Comparison of ENCODE assay signal across 8 cellular contexts in the genomic region with DNA sequence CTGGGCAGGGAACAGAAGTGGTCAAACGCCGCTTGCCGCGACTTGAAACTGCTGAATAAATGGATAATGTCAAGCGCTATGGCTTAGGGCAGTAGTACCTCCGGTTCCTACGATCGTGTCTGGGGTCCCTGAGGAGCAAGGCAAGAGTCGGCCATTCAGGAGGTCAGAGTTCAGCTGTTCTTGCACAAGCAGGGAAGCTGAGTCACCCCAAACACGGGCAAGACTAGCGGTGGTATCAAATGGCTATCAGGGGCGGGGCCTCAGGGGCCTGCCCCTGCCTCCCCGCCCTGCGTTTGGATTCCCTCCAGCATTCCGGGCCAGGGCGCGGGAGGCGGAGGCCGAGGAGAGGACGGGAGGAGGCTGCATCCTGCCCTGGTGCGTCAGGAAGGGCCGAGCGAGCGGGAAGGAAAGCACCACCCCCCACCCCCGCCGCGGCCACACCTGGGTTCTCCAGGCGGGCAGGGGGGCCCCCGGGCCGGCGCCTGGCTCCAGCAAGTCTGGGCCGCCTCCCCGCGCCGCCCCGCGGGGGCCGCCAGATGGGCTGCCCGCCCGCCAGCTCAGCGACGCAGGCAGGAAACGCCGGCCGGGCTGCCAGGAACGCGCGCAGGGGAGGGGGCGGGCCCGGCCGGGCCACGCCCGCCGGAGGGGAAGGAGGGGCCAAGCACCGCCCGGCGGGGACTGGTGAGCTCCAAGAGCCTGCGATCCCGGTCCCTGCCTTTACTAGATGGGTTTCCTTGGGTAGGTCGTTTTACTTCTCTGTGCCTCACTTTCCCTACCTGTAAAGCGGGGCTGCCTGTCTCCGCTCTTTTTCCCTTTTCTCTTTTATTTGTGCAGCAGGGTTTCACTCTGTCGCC. TPM values are rescaled to one million over a fixed set of nuclear protein-coding genes. Genes with fewer than 3 reads are reported as not detected.
A peak's percentile ranks its signal among the peaks of the same experiment; 100 is the strongest.
DNase-seq lines count a peak whose midpoint lies in the region; ATAC-seq and TF ChIP-seq lines count a peak whose summit lies in the region.

No MANE protein-coding gene starts in this region.

- intact Hi-C loops in ascending aorta (cut with DNase I) = loop anchor here (1.0 kb wide), 3 partner anchors 12 to 31 kb away; no protein-coding TSS in a partner anchor
- intact Hi-C loops in aorta (cut with DNase I) = loop anchor here in 1 of 2 donors (2.0 kb wide), 1 partner anchor 32 kb away; a partner anchor contains a TSS

- WGBS in aorta, 2 donors = 1% methylated on average over 49 to 63 of the region's 63 CpGs

- peak; percentile 94 to 97 for DNase-seq in NCI-H187 (lab: John Stamatoyannopoulos, UW)
- peak; percentile 71 to 90 (median 79) for DNase-seq in T-helper 2 cell
- peak; percentile 90 to 99 for DNase-seq in ascending aorta (ENCODE audit: low spot score in 2 of 2)
- peak; percentile 93 for DNase-seq in hepatic stellate cell (ENCODE audit: low spot score)
- DNase-seq in aorta = peak; percentile 97 to 98

- no peaks in the 10 kb centered on the region for H3K27me3 ChIP-seq in ascending aorta
- H3K27me3 ChIP-seq in rectal smooth muscle tissue (ENCODE audit: control insufficient read depth, insufficient read depth, low read length) = no peaks in the 10 kb centered on the region
- no peaks in the 10 kb centered on the region for H3K27me3 ChIP-seq in aorta (ENCODE audit: control insufficient read depth in 1 of 2, insufficient read depth in 2 of 2, low read length in 1 of 2)

- peak overlapping the region; percentile 57 to 68 for H3K4me3 ChIP-seq in ascending aorta
- H3K4me3 ChIP-seq in rectal smooth muscle tissue (ENCODE audit: low read length) = peak overlapping the region; percentile 72
- H3K4me3 ChIP-seq in aorta (ENCODE audit: low read length in 2 of 2) = peak overlapping the region in 1 of 2 donors; percentile 22

- H3K36me3 ChIP-seq in ascending aorta (peaks cover 0 to 4% of the 10 kb centered on the region in 2 donors), rectal smooth muscle tissue (ENCODE audit: control insufficient read depth, insufficient read depth, low read length) (no peaks in the 10 kb centered on the region), aorta (ENCODE audit: control insufficient read depth in 1 of 2, insufficient read depth in 2 of 2, low read length in 1 of 2) (no peaks in the 10 kb centered on the region)

- peak overlapping the region; percentile 70 for H3K9ac ChIP-seq in rectal smooth muscle tissue (ENCODE audit: low read length)

- TF ChIP-seq CTCF in ascending aorta (IDR thresholded peaks at IDR 0.05) = peak in 1 of 3 experiments; percentile 7

- H3K9me3 ChIP-seq in ascending aorta (no peaks in the 10 kb centered on the region), aorta (ENCODE audit: control insufficient read depth, low read length) (no peaks in the 10 kb centered on the region)

- H3K27ac ChIP-seq in ascending aorta (peak overlapping the region; percentile 94 to 97), rectal smooth muscle tissue (ENCODE audit: low read depth, low read length) (peak overlapping the region; percentile 85), aorta (ENCODE audit: low read depth in 1 of 2, low read length in 2 of 2) (peak overlapping the region; percentile 82 to 97)

- peaks cover 9 to 22% of the 10 kb centered on the region in 2 donors for H3K4me1 ChIP-seq in ascending aorta
- peaks cover 6% of the 10 kb centered on the region for H3K4me1 ChIP-seq in rectal smooth muscle tissue (ENCODE audit: control insufficient read depth, insufficient read depth, low read length)
- H3K4me1 ChIP-seq in aorta (ENCODE audit: control insufficient read depth in 1 of 2, insufficient read depth in 2 of 2, low read length in 2 of 2) = no peaks in the 10 kb centered on the region

- ATAC-seq in GM18499 (IDR thresholded peaks at IDR 0.05; ENCODE audit: insufficient read depth, unreplicated experiment) = peak; percentile 50
- peak; percentile 85 for ATAC-seq in HG02943 (IDR thresholded peaks at IDR 0.05; ENCODE audit: low read depth, unreplicated experiment)
- ATAC-seq in aorta (ENCODE audit: low FRiP score) = peak; percentile 95

RNA-seq across cellular contexts. Expression of a gene that starts 32.2 kb away (rescaled TPM):
- total RNA-seq in ascending aorta (3,326 TPM), aorta (100 to 1,000 TPM; 170 to 396 TPM)
- 100 to 1,000 TPM; 163 to 382 TPM for polyA plus RNA-seq in aorta

RNA-seq across cellular contexts. Expression of a gene that starts 58.7 kb away (rescaled TPM):
- 84.9 TPM for total RNA-seq in ascending aorta
- total RNA-seq in aorta = 100 to 1,000 TPM; 136 to 139 TPM
- polyA plus RNA-seq in aorta = 100 to 1,000 TPM in 1 of 2 donors, 10 to 100 TPM in 1; 41.8 to 108 TPM
